In genomic region chr7:143280160-143280559, GRCh38 we compare ENCODE assay signal across 1 cellular context.
TF ChIP-seq lines count a peak whose summit lies in the region.

No MANE protein-coding gene starts in this region.

TF ChIP-seq in HepG2, 621 proteins besides CTCF, POLR2A, EP300 and RAD21:
- TF ChIP-seq ZNF746 (CRISPR knock-in tag; IDR thresholded peaks at IDR 0.05) (no peak), THAP11 (CRISPR knock-in tag; IDR thresholded peaks at IDR 0.05) (no peak), SAFB2 (CRISPR knock-in tag; IDR thresholded peaks at IDR 0.05; ENCODE audit: borderline replicate concordance, low read depth) (no peak), MBNL3 (CRISPR knock-in tag; conservative IDR thresholded peaks at IDR 0.05) (no peak), CSRNP1 (CRISPR knock-in tag; IDR thresholded peaks at IDR 0.05) (no peak)
